Comparison of ENCODE assay signal across 11 cellular contexts in the genomic region with DNA sequence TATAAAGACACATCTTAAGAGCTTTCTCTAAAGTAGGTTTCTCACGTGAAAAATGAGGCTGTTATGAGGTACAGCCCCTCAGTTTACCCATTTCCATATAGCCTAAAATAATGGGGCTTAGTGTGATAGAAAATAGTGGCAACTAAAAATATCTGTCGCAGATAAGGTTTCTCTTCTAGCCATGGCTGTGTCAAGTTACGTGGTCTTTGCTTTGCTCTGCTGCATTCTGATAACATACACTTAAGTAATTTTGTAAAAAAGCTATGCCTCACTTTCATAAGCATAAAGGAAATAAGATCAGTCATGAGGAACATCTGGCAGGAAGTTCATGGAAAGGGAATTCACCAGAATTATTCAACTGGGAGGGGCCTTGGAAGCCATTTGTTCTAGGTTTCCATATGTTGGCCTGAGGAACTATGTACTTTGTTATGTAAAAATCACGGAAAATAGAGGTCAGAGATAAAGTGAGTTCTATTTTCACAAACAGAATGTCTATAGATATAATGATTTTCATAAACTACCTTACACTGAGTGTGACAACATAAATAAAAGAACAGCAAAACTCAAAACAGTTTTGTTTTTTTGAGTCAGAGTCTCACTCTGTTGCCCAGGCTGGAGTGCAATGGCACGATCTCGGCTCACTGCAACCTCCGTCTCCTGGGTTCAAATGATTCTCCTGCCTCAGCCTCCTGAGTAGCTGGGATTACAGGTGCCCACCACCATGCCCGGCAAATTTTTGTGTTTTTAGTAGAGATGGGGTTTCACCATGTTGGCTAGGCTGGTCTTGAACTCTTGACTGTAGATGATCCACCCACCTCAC.
DNase-seq lines count a peak whose midpoint lies in the region; ATAC-seq, FAIRE-seq and TF ChIP-seq lines count a peak whose summit lies in the region.
"Had no signal": no experiment of that assay in that cellular context is flagged by ENCODE, and none has a peak within 500 bp of the region (broad histone marks: within the 10 kb centered on the region; RNA-seq: fewer than 3 reads in every experiment).

No MANE protein-coding gene starts in this region.

- H3K9ac ChIP-seq in astrocyte (ENCODE audit: low read length) = peak overlapping the region; percentile 56

- TF ChIP-seq CTCF in BE2C (IDR thresholded peaks at IDR 0.05; ENCODE audit: low read depth, low read length) (no peak), astrocyte (IDR thresholded peaks at IDR 0.05; ENCODE audit: insufficient read depth, low read depth, low read length) (no peak), GM10266 (IDR thresholded peaks at IDR 0.05; ENCODE audit: control insufficient read depth, insufficient read depth, low read depth, missing control alignments) (no peak)

- 57 to 66% methylated on average over 8 of the region's 8 CpGs for WGBS in aorta, 2 donors

- H3K27me3 ChIP-seq in BE2C (no peaks in the 10 kb centered on the region), astrocyte (ENCODE audit: insufficient read depth, low read length) (no peaks in the 10 kb centered on the region), aorta (ENCODE audit: control insufficient read depth in 1 of 2, insufficient read depth in 2 of 2, low read length in 1 of 2) (no peaks in the 10 kb centered on the region)

- peak overlapping the region; percentile 61 for H3K27ac ChIP-seq in astrocyte (ENCODE audit: low read depth, low read length)
- no peak overlapping the region for H3K27ac ChIP-seq in aorta (ENCODE audit: low read depth in 1 of 2, low read length in 2 of 2)

- DNase-seq in BE2C = peak; percentile 28
- DNase-seq in HS-5 (ENCODE audit: low read depth) = peak; percentile 81
- peak; percentile 81 for DNase-seq in astrocyte (ENCODE audit: low read depth)
- DNase-seq in lung microvascular endothelial cell (ENCODE audit: low read depth in 2 of 2) = peak; percentile 65 to 95
- no peak for DNase-seq in GM10266 (ENCODE audit: extremely low spot score)
- DNase-seq in medulla oblongata (ENCODE audit: extremely low spot score) = no peak
- DNase-seq in aorta = no peak
- DNase-seq: Caco-2, NCI-H1436 treated with DMSO at 0.1 percent for 48 hours, small intestine had no signal

- H3K9me3 Mint-ChIP-seq in astrocyte (ENCODE audit: unreplicated experiment) = no peaks in the 10 kb centered on the region

- FAIRE-seq in astrocyte (lab: Jason Lieb, UNC) = no peak
- FAIRE-seq: small intestine had no signal

- no peaks in the 10 kb centered on the region for H4K20me1 ChIP-seq in astrocyte (ENCODE audit: insufficient read depth, low read length)

- H3K4me3 ChIP-seq in BE2C (ENCODE audit: low read depth, low read length) (no peak overlapping the region), astrocyte (ENCODE audit: insufficient read depth, low read depth, low read length) (no peak overlapping the region), aorta (ENCODE audit: low read length in 2 of 2) (no peak overlapping the region)

- peaks cover 29% of the 10 kb centered on the region for H3K4me1 Mint-ChIP-seq in astrocyte (ENCODE audit: low read depth, unreplicated experiment)

- H3K36me3 ChIP-seq in BE2C (no peaks in the 10 kb centered on the region), astrocyte (ENCODE audit: insufficient read depth, low read length) (no peaks in the 10 kb centered on the region), aorta (ENCODE audit: control insufficient read depth in 1 of 2, insufficient read depth in 2 of 2, low read length in 1 of 2) (no peaks in the 10 kb centered on the region)

- peak overlapping the region; percentile 77 for H3K4me2 ChIP-seq in astrocyte (ENCODE audit: low read length)

- H3K4me1 ChIP-seq in BE2C = peaks cover 14% of the 10 kb centered on the region
- H3K4me1 ChIP-seq in astrocyte (ENCODE audit: insufficient read depth, low read length) = peaks cover 18% of the 10 kb centered on the region
- H3K4me1 ChIP-seq in aorta (ENCODE audit: control insufficient read depth in 1 of 2, insufficient read depth in 2 of 2, low read length in 2 of 2) = no peaks in the 10 kb centered on the region

- no peak overlapping the region for H2AFZ ChIP-seq in astrocyte (ENCODE audit: low read depth, low read length)

- ATAC-seq in HG02642 (IDR thresholded peaks at IDR 0.05; ENCODE audit: poor library complexity, unreplicated experiment) = no peak
- ATAC-seq in aorta (ENCODE audit: low FRiP score) = no peak

- no peaks in the 10 kb centered on the region for H3K27me3 Mint-ChIP-seq in astrocyte (ENCODE audit: low read depth, unreplicated experiment)

- no peaks in the 10 kb centered on the region for H3K79me2 ChIP-seq in astrocyte (ENCODE audit: insufficient read depth, low read length)

- peak overlapping the region; percentile 9 for H3K27ac Mint-ChIP-seq in astrocyte (ENCODE audit: unreplicated experiment)

- intact Hi-C loops in aorta (cut with DNase I) = no loop called here

- H3K4me3 Mint-ChIP-seq in astrocyte (ENCODE audit: unreplicated experiment) = no peak overlapping the region

- no peaks in the 10 kb centered on the region for H3K9me3 ChIP-seq in BE2C
- H3K9me3 ChIP-seq in astrocyte (ENCODE audit: insufficient read depth, low read depth, low read length) = no peaks in the 10 kb centered on the region
- no peaks in the 10 kb centered on the region for H3K9me3 ChIP-seq in aorta (ENCODE audit: control insufficient read depth, low read length)
- H3K9me3 ChIP-seq: Caco-2 had no signal

- no peaks in the 10 kb centered on the region for H3K36me3 Mint-ChIP-seq in astrocyte (ENCODE audit: low read depth, unreplicated experiment)

Comparison
In these comparisons a context has a peak if more than half of its experiments do, and no peak if none do; other contexts are left out.
1. DNase-seq: peak in BE2C (single experiment), HS-5 (single experiment), astrocyte (single experiment) and lung microvascular endothelial cell (2 of 2); none in GM10266 (single experiment), medulla oblongata (single experiment) and aorta (0 of 2).